In genomic region chr17:69639096-69639495, GRCh38 we compare ENCODE assay signal across 18 cellular contexts.
DNase-seq lines count a peak whose midpoint lies in the region; ATAC-seq, FAIRE-seq and TF ChIP-seq lines count a peak whose summit lies in the region.
"Had no signal": no experiment of that assay in that cellular context is flagged by ENCODE, and none has a peak within 500 bp of the region (broad histone marks: within the 10 kb centered on the region; RNA-seq: fewer than 3 reads in every experiment).

No MANE protein-coding gene starts in this region.

- peak; percentile 74 for FAIRE-seq in HTR-8/SVneo (lab: Jason Lieb, UNC)
- no peak for FAIRE-seq in bronchial epithelial cell (lab: Jason Lieb, UNC)
- FAIRE-seq: G401.6, GM12892, GM19239 had no signal

- intact Hi-C loops in left cardiac atrium (cut with DNase I), result no loop called here

- no peak overlapping the region for H3K4me3 ChIP-seq in bronchial epithelial cell (ENCODE audit: low read depth, low read length)

- H3K27me3 ChIP-seq in bronchial epithelial cell (ENCODE audit: control insufficient read depth, insufficient read depth, low read length), result no peaks in the 10 kb centered on the region

- no peak for TF ChIP-seq CTCF in bronchial epithelial cell (IDR thresholded peaks at IDR 0.05; ENCODE audit: insufficient read depth, low read length, severe bottlenecking)

- H3K36me3 ChIP-seq in bronchial epithelial cell (ENCODE audit: control insufficient read depth, insufficient read depth, low read length), result no peaks in the 10 kb centered on the region

- no peak for ATAC-seq in HG03039 (IDR thresholded peaks at IDR 0.05; ENCODE audit: unreplicated experiment)
- no peak for ATAC-seq in GM21390 (IDR thresholded peaks at IDR 0.05; ENCODE audit: unreplicated experiment)
- no peak for ATAC-seq in left cardiac atrium

- DNase-seq in HTR-8/SVneo (ENCODE audit: insufficient read length, low spot score) (no peak), bronchial epithelial cell (ENCODE audit: low read depth) (peak; percentile 58), kidney tubule cell (ENCODE audit: low spot score) (peak; percentile 58), left cardiac atrium (no peak)
- DNase-seq: C1 segment of cervical spinal cord; Calu3; CD4-positive, alpha-beta memory T cell; COR-L47; DMS153; DND-41; GOT3; H7; HCEC 1CT had no signal

Comparison
In these comparisons a context has a peak if more than half of its experiments do, and no peak if none do; other contexts are left out.
1. DNase-seq: peak in bronchial epithelial cell (single experiment) and kidney tubule cell (single experiment); none in HTR-8/SVneo (single experiment) and left cardiac atrium (single experiment).